Comparison of ENCODE assay signal across 15 cellular contexts in genomic region chr5:31730139-31730538, GRCh38.
"Had no signal": no experiment of that assay in that cellular context is flagged by ENCODE, and none has a peak within 500 bp of the region (broad histone marks: within the 10 kb centered on the region; RNA-seq: fewer than 3 reads in every experiment).

No MANE protein-coding gene starts in this region.

- H3K9me3 Mint-ChIP-seq: activated CD4-positive, alpha-beta memory T cell treated with anti-CD3 and anti-CD28 coated beads for 36 hours; activated naive CD8-positive, alpha-beta T cell treated with anti-CD3 and anti-CD28 coated beads, Interleukin-2, amount 10 ng/mL, durations not matched to agents 7 days and 5 days; immature natural killer cell; natural killer cell had no signal

- H3K4me3 Mint-ChIP-seq: activated CD4-positive, alpha-beta memory T cell treated with anti-CD3 and anti-CD28 coated beads for 36 hours; activated naive CD8-positive, alpha-beta T cell treated with anti-CD3 and anti-CD28 coated beads, Interleukin-2, amount 10 ng/mL, durations not matched to agents 7 days and 5 days; immature natural killer cell; natural killer cell had no signal

- H3K27me3 Mint-ChIP-seq: activated CD4-positive, alpha-beta memory T cell treated with anti-CD3 and anti-CD28 coated beads for 36 hours; activated naive CD8-positive, alpha-beta T cell treated with anti-CD3 and anti-CD28 coated beads, Interleukin-2, amount 10 ng/mL, durations not matched to agents 7 days and 5 days; progenitor cell of endocrine pancreas had no signal

- H3K9me3 ChIP-seq: esophagus squamous epithelium, sigmoid colon had no signal

- H3K36me3 ChIP-seq: esophagus squamous epithelium, sigmoid colon had no signal

- H3K36me3 Mint-ChIP-seq: activated CD4-positive, alpha-beta memory T cell treated with anti-CD3 and anti-CD28 coated beads for 36 hours; activated naive CD8-positive, alpha-beta T cell treated with anti-CD3 and anti-CD28 coated beads, Interleukin-2, amount 10 ng/mL, durations not matched to agents 7 days and 5 days; immature natural killer cell; natural killer cell had no signal

- DNase-seq: activated CD4-positive, alpha-beta memory T cell treated with anti-CD3 and anti-CD28 coated beads for 36 hours; activated naive CD8-positive, alpha-beta T cell treated with anti-CD3 and anti-CD28 coated beads, Interleukin-2, amount 10 ng/mL, durations not matched to agents 7 days and 5 days; anterior cingulate cortex; esophagus squamous epithelium; foreskin fibroblast; glutamatergic neuron; immature natural killer cell; mammary epithelial cell; natural killer cell; nucleus accumbens; sigmoid colon; stimulated activated CD4-positive, alpha-beta T cell treated with anti-CD3 and anti-CD28 coated beads, Interleukin-2, amount 100 ng/mL, for 48 hours; stimulated activated naive CD4-positive, alpha-beta T cell treated with Interleukin-2 at 50 U/mL for 16 hours; trophoblast cell had no signal

- ATAC-seq: natural killer cell had no signal

- H3K27ac Mint-ChIP-seq: activated CD4-positive, alpha-beta memory T cell treated with anti-CD3 and anti-CD28 coated beads for 36 hours; activated naive CD8-positive, alpha-beta T cell treated with anti-CD3 and anti-CD28 coated beads, Interleukin-2, amount 10 ng/mL, durations not matched to agents 7 days and 5 days; progenitor cell of endocrine pancreas had no signal

- H3K27ac ChIP-seq: esophagus squamous epithelium, sigmoid colon had no signal

- H3K4me3 ChIP-seq: esophagus squamous epithelium, sigmoid colon had no signal

- H3K27me3 ChIP-seq: esophagus squamous epithelium, sigmoid colon had no signal

- H3K4me1 Mint-ChIP-seq: activated naive CD8-positive, alpha-beta T cell treated with anti-CD3 and anti-CD28 coated beads, Interleukin-2, amount 10 ng/mL, durations not matched to agents 7 days and 5 days had no signal

- H3K4me1 ChIP-seq: esophagus squamous epithelium, sigmoid colon had no signal
